In the genomic region with DNA sequence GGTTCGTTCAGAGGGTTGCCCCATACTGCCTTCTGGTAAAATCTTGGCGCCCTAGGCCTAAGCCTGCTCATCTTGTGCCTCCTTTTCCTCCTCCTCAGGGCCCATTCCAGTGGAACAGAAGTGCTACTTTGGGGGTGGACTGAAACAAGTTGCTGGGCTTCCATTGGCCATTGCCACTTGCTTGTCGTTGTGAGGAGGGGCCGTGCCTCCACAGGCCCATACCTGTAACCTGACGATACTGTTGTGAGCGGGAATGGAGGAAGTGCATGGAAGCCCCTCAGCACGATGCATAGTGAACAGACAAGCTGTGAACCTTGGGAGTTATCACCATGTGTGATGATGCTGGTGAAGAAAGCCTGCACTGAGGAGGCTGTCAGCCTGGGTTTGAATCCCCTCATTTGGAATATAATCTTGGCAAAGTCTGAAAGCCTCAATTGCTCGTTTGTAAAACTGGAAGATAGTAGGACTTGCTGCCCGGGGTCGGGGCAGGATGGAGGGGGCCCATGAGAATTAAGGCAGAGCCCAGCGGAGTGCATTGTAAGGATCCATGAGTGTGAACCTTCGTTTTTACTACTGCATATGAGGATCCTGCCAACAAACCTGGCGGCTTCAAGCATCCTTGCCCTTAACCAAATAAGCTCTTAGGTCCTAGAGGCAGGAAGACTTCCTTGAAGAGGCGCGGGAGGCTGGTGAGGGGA, we compare ENCODE assay signal across 8 cellular contexts. TPM values are rescaled to one million over a fixed set of nuclear protein-coding genes. Genes with fewer than 3 reads are reported as not detected.
A peak's percentile ranks its signal among the peaks of the same experiment; 100 is the strongest.
DNase-seq lines count a peak whose midpoint lies in the region; ATAC-seq and TF ChIP-seq lines count a peak whose summit lies in the region.

No MANE protein-coding gene starts in this region.

- H3K36me3 Mint-ChIP-seq in GM23338 (ENCODE audit: low read depth) = no peaks in the 10 kb centered on the region; the same call in 2 of the 3 replicates

- H4K20me1 ChIP-seq in GM23338 (replicated peaks; ENCODE audit: insufficient read depth) = no peaks in the 10 kb centered on the region; the same call in 1 of the 2 replicates

- ATAC-seq in GM23338 (peak; percentile 67), GM21390 (IDR thresholded peaks at IDR 0.05; ENCODE audit: unreplicated experiment) (no peak)

- peaks cover 10% of the 10 kb centered on the region for H3K27me3 Mint-ChIP-seq in GM23338 (ENCODE audit: insufficient read depth, low read depth, poor library complexity)

- peaks cover 58% of the 10 kb centered on the region for H3K4me1 Mint-ChIP-seq in GM23338

- H3K27me3 ChIP-seq in GM23338 (ENCODE audit: insufficient read depth) = no peaks in the 10 kb centered on the region
- no peaks in the 10 kb centered on the region for H3K27me3 ChIP-seq in rectal smooth muscle tissue (ENCODE audit: control insufficient read depth, insufficient read depth, low read length)

- no peaks in the 10 kb centered on the region for H3K9me2 ChIP-seq in GM23338 (ENCODE audit: insufficient read depth)

- H3K9ac ChIP-seq in rectal smooth muscle tissue (ENCODE audit: low read length) = no peak overlapping the region

- peaks cover 34% of the 10 kb centered on the region for H3K79me2 ChIP-seq in GM23338 (replicated peaks; ENCODE audit: insufficient read depth)

- H2AFZ ChIP-seq in GM23338 = peak overlapping the region; percentile 70; the same call in 1 of the 2 replicates

- H3F3A ChIP-seq in GM23338 (replicated peaks; ENCODE audit: low read depth) = 0 out of 2 replicates have a peak, but pooled peaks cover 3% of the 10 kb centered on the region

- H3K27ac ChIP-seq in GM23338 (ENCODE audit: low read depth) (no peak overlapping the region), rectal smooth muscle tissue (ENCODE audit: low read depth, low read length) (no peak overlapping the region)

- peak; percentile 84 for DNase-seq in GM23338 (ENCODE audit: low spot score)
- DNase-seq in SHP77 treated with DMSO at 0.1 percent for 48 hours (lab: John Stamatoyannopoulos, UW) = peak; percentile 11
- no peak for DNase-seq in fibroblast of the aortic adventitia (ENCODE audit: low read depth)
- no peak for DNase-seq in OCI-M2 (lab: John Stamatoyannopoulos, UW; ENCODE audit: unreplicated experiment)
- no peak for DNase-seq in NCI-H187 (lab: John Stamatoyannopoulos, UW)
- DNase-seq in activated CD4-positive, CD25-positive, alpha-beta regulatory T cell (lab: John Stamatoyannopoulos, UW) = no peak

- H3K9me3 Mint-ChIP-seq in GM23338 = no peaks in the 10 kb centered on the region; the same call in 2 of the 3 replicates

- no peak for TF ChIP-seq CTCF in GM23338 (conservative IDR thresholded peaks at IDR 0.05; ENCODE audit: low read depth in 2 of 2)
- TF ChIP-seq CTCF in fibroblast of the aortic adventitia (IDR thresholded peaks at IDR 0.05; ENCODE audit: insufficient read depth, low read length) = no peak

- H3K4me3 ChIP-seq in GM23338 = peak overlapping the region; percentile 96
- H3K4me3 ChIP-seq in fibroblast of the aortic adventitia (ENCODE audit: low read depth, low read length) = peak overlapping the region; percentile 94
- peak overlapping the region; percentile 74 for H3K4me3 ChIP-seq in rectal smooth muscle tissue (ENCODE audit: low read length)

- H3K36me3 ChIP-seq in GM23338 (ENCODE audit: insufficient read depth) (no peaks in the 10 kb centered on the region), rectal smooth muscle tissue (ENCODE audit: control insufficient read depth, insufficient read depth, low read length) (no peaks in the 10 kb centered on the region)

- H3K4me2 ChIP-seq in GM23338 = peak overlapping the region; percentile 98

- H3K27ac Mint-ChIP-seq in GM23338 = peak overlapping the region; percentile 81

- H3K4me1 ChIP-seq in GM23338 (ENCODE audit: insufficient read depth) (peaks cover 42% of the 10 kb centered on the region), rectal smooth muscle tissue (ENCODE audit: control insufficient read depth, insufficient read depth, low read length) (no peaks in the 10 kb centered on the region)

- H3K4me3 Mint-ChIP-seq in GM23338 = peak overlapping the region; percentile 77

TF ChIP-seq in GM23338, 12 proteins besides CTCF, POLR2A, EP300 and RAD21:
- TF ChIP-seq, protein P1, sequence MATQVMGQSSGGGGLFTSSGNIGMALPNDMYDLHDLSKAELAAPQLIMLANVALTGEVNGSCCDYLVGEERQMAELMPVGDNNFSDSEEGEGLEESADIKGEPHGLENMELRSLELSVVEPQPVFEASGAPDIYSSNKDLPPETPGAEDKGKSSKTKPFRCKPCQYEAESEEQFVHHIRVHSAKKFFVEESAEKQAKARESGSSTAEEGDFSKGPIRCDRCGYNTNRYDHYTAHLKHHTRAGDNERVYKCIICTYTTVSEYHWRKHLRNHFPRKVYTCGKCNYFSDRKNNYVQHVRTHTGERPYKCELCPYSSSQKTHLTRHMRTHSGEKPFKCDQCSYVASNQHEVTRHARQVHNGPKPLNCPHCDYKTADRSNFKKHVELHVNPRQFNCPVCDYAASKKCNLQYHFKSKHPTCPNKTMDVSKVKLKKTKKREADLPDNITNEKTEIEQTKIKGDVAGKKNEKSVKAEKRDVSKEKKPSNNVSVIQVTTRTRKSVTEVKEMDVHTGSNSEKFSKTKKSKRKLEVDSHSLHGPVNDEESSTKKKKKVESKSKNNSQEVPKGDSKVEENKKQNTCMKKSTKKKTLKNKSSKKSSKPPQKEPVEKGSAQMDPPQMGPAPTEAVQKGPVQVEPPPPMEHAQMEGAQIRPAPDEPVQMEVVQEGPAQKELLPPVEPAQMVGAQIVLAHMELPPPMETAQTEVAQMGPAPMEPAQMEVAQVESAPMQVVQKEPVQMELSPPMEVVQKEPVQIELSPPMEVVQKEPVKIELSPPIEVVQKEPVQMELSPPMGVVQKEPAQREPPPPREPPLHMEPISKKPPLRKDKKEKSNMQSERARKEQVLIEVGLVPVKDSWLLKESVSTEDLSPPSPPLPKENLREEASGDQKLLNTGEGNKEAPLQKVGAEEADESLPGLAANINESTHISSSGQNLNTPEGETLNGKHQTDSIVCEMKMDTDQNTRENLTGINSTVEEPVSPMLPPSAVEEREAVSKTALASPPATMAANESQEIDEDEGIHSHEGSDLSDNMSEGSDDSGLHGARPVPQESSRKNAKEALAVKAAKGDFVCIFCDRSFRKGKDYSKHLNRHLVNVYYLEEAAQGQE (IDR thresholded peaks at IDR 0.05; ENCODE audit: unreplicated experiment) = no peak
- peak; percentile 63 for TF ChIP-seq POLR2AphosphoS5 (IDR thresholded peaks at IDR 0.05; ENCODE audit: low read depth)
- no peak for TF ChIP-seq NANOG (IDR thresholded peaks at IDR 0.05; ENCODE audit: borderline replicate concordance)
- peak; percentile 16; the same call in 1 of the 2 replicates for TF ChIP-seq CREB1 (CRISPR knock-in tag; IDR thresholded peaks at IDR 0.05; ENCODE audit: low read depth)

RNA-seq across cellular contexts. Expression of gene PAPSS2, which starts 0.7 kb away (rescaled TPM):
- total RNA-seq in GM23338 (2014; rRNA removed; shearing (Covaris generic)) = 17.1 and 19.6 TPM in 2 replicates
- 12.9 and 13.2 TPM in 2 replicates for polyA plus RNA-seq in GM23338 (2016; fragmentation: Nextera tagmentation; extraction: Ambion mirVana)
- total RNA-seq in fibroblast of the aortic adventitia (ENCODE audit: low replicate concordance) = 26.2 and 96.9 TPM in 2 replicates

Comparison
In these comparisons a context has a peak if more than half of its experiments do, and no peak if none do; other contexts are left out.
1. DNase-seq: peak in GM23338 (single experiment) and SHP77 treated with DMSO at 0.1 percent for 48 hours (single experiment); none in fibroblast of the aortic adventitia (single experiment), OCI-M2 (single experiment), NCI-H187 (0 of 2) and activated CD4-positive, CD25-positive, alpha-beta regulatory T cell (0 of 4).
2. Peak in every context shown above with its lines, with median percentiles within 50 percentile points of each other: H3K4me3 ChIP-seq.